ENCODE assay signal across 19 cellular contexts in the genomic region with DNA sequence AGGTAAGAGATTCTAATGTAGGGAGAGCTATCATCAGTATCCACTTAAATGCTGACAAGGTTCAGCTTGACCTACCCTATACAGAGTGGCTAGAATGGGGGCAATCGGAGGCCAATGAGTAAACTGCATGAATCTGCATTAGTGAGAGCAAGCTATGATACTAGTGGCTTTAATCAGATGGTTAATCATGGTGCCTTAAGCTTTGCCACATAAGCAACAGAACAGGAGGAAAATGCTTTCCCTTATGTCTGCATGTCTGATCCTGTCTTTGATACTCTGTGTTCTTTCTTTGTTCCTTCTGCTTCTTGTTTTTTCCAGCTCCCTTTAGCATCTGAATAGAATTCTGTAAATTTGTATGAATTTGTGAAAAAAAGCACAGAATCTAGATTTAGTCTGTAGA.
DNase-seq lines count a peak whose midpoint lies in the region; ATAC-seq, FAIRE-seq and TF ChIP-seq lines count a peak whose summit lies in the region.
"Had no signal": no experiment of that assay in that cellular context is flagged by ENCODE, and none has a peak within 500 bp of the region (broad histone marks: within the 10 kb centered on the region; RNA-seq: fewer than 3 reads in every experiment).

No MANE protein-coding gene starts in this region.

- peak overlapping the region; percentile 38 for H3K27ac ChIP-seq in lower lobe of right lung
- H3K27ac ChIP-seq in vagina = peak overlapping the region; percentile 66
- H3K27ac ChIP-seq: Peyer's patch had no signal

- TF ChIP-seq CTCF in bronchial epithelial cell (IDR thresholded peaks at IDR 0.05; ENCODE audit: insufficient read depth, low read length, severe bottlenecking) = no peak
- no peak for TF ChIP-seq CTCF in lower lobe of right lung (IDR thresholded peaks at IDR 0.05)
- TF ChIP-seq CTCF in vagina (IDR thresholded peaks at IDR 0.05) = no peak

- H3K4me1 ChIP-seq in lower lobe of right lung (peaks cover 15% of the 10 kb centered on the region), vagina (peaks cover 13% of the 10 kb centered on the region)
- H3K4me1 ChIP-seq: Peyer's patch had no signal

- peak; percentile 4 for DNase-seq in NCI-H2227 (lab: John Stamatoyannopoulos, UW; ENCODE audit: unreplicated experiment)
- DNase-seq in NCI-H2227 treated with DMSO at 0.1 percent for 48 hours (lab: John Stamatoyannopoulos, UW) = no peak
- DNase-seq in bronchial epithelial cell (ENCODE audit: low read depth) = peak; percentile 88
- no peak for DNase-seq in lower lobe of right lung
- no peak for DNase-seq in vagina (ENCODE audit: extremely low spot score in 2 of 2)
- no peak for DNase-seq in DMS 273 (lab: John Stamatoyannopoulos, UW; ENCODE audit: unreplicated experiment)
- DNase-seq: CD4-positive, alpha-beta T cell; DND-41; NCI-H1436 treated with DMSO at 0.1 percent for 48 hours; NCI-H2081; NCI-H226; NCI-H524 treated with DMSO at 0.1 percent for 48 hours; Peyer's patch; Right ventricle myocardium superior had no signal

- no peaks in the 10 kb centered on the region for H3K36me3 ChIP-seq in bronchial epithelial cell (ENCODE audit: control insufficient read depth, insufficient read depth, low read length)
- no peaks in the 10 kb centered on the region for H3K36me3 ChIP-seq in lower lobe of right lung
- no peaks in the 10 kb centered on the region for H3K36me3 ChIP-seq in vagina
- H3K36me3 ChIP-seq: Peyer's patch had no signal

- H3K4me3 ChIP-seq in bronchial epithelial cell (ENCODE audit: low read depth, low read length) (no peak overlapping the region), lower lobe of right lung (no peak overlapping the region), vagina (no peak overlapping the region)
- H3K4me3 ChIP-seq: K562, Peyer's patch had no signal

- no peak for TF ChIP-seq POLR2A in vagina (IDR thresholded peaks at IDR 0.05)

- intact Hi-C loops in lower lobe of right lung (cut with DNase I) = no loop called here
- intact Hi-C loops in vagina (cut with DNase I) = no loop called here

- ATAC-seq in lower lobe of right lung (no peak), HG02938 (IDR thresholded peaks at IDR 0.05; ENCODE audit: unreplicated experiment) (no peak), HG02642 (IDR thresholded peaks at IDR 0.05; ENCODE audit: poor library complexity, unreplicated experiment) (no peak)
- ATAC-seq: K562 had no signal

- H3K27me3 ChIP-seq in bronchial epithelial cell (ENCODE audit: control insufficient read depth, insufficient read depth, low read length) = no peaks in the 10 kb centered on the region
- H3K27me3 ChIP-seq in lower lobe of right lung (ENCODE audit: low read depth) = no peaks in the 10 kb centered on the region
- H3K27me3 ChIP-seq in vagina = no peaks in the 10 kb centered on the region
- H3K27me3 ChIP-seq: Peyer's patch had no signal

- no peak for FAIRE-seq in bronchial epithelial cell (lab: Jason Lieb, UNC)
- FAIRE-seq: G401.6, GM18507, K562 had no signal

- H3K9me3 ChIP-seq in lower lobe of right lung (no peaks in the 10 kb centered on the region), vagina (no peaks in the 10 kb centered on the region)
- H3K9me3 ChIP-seq: Peyer's patch had no signal

Comparison
In these comparisons a context has a peak if more than half of its experiments do, and no peak if none do; other contexts are left out.
1. DNase-seq: peak in NCI-H2227 (single experiment) and bronchial epithelial cell (single experiment); none in NCI-H2227 treated with DMSO at 0.1 percent for 48 hours (single experiment), lower lobe of right lung (single experiment), vagina (0 of 2) and DMS 273 (single experiment).